Comparison of ENCODE assay signal across 19 cellular contexts in genomic region chr3:79139395-79140060, GRCh38.
A peak's percentile ranks its signal among the peaks of the same experiment; 100 is the strongest.
DNase-seq lines count a peak whose midpoint lies in the region; ATAC-seq, FAIRE-seq and TF ChIP-seq lines count a peak whose summit lies in the region.
"Had no signal": no experiment of that assay in that cellular context is flagged by ENCODE, and none has a peak within 500 bp of the region (broad histone marks: within the 10 kb centered on the region; RNA-seq: fewer than 3 reads in every experiment).

No MANE protein-coding gene starts in this region.

- H3K18ac ChIP-seq in H1 (ENCODE audit: extremely low read depth, low read length): no peak overlapping the region

- H3K27ac ChIP-seq in H1 (ENCODE audit: low read depth, low read length) (no peak overlapping the region), small intestine (ENCODE audit: low read depth in 1 of 2, low read length in 1 of 2) (no peak overlapping the region)
- H3K27ac ChIP-seq: hepatocyte, psoas muscle, transverse colon had no signal

- H3K23ac ChIP-seq in H1 (ENCODE audit: insufficient read length): no peak overlapping the region

- H2BK5ac ChIP-seq in H1 (ENCODE audit: low read depth, low read length): no peak overlapping the region

- no peak for TF ChIP-seq CTCF in H1 (IDR thresholded peaks at IDR 0.05; ENCODE audit: control extremely low read depth in 1 of 3, insufficient read depth in 1 of 3, low read depth in 1 of 3, low read length in 3 of 3)

- H3K36me3 ChIP-seq in H1 (ENCODE audit: control insufficient read depth in 2 of 4, insufficient read depth in 4 of 4, low read length in 3 of 4): no peaks in the 10 kb centered on the region
- no peaks in the 10 kb centered on the region for H3K36me3 ChIP-seq in small intestine (ENCODE audit: control insufficient read depth in 2 of 2, insufficient read depth in 2 of 2, low read length in 2 of 2)
- H3K36me3 ChIP-seq: transverse colon had no signal

- peak overlapping the region; percentile 10; the same call in 1 of the 2 replicates for H2AFZ ChIP-seq in H1 (ENCODE audit: low read length)
- H2AFZ ChIP-seq: hepatocyte had no signal

- no peak for TF ChIP-seq RAD21 in H1 (IDR thresholded peaks at IDR 0.05 in 1 of 2, conservative IDR thresholded peaks at IDR 0.05 in 1 of 2; ENCODE audit: low read depth in 2 of 2, low read length in 2 of 2)

- TF ChIP-seq POLR2A in H54 (IDR thresholded peaks at IDR 0.05; ENCODE audit: low read depth, low read length): no peak
- TF ChIP-seq POLR2A in H1 (IDR thresholded peaks at IDR 0.05; ENCODE audit: control extremely low read depth in 1 of 2, low read depth in 2 of 2, low read length in 2 of 2): no peak

- WGBS in H1 (ENCODE audit: extremely low coverage in 1 of 2, insufficient coverage in 1 of 2, insufficient read length in 1 of 2, insufficient replicate concordance in 2 of 2, low coverage in 1 of 2, low lambda C conversion rate in 2 of 2, missing lambda C conversion rate in 1 of 2), 2 experiments: 74% methylated on average over 7 of the region's 7 CpGs; no CpG with 5 or more reads in 1 of the 2 experiments
- WGBS in small intestine, 3 donors: 32 to 65% (median 47%) methylated on average over 7 of the region's 7 CpGs

- H3K4me3 ChIP-seq in H1 (ENCODE audit: extremely low read depth in 1 of 4, insufficient read depth in 2 of 4, low read depth in 3 of 4, low read length in 4 of 4): no peak overlapping the region
- H3K4me3 ChIP-seq in small intestine (ENCODE audit: low read depth in 1 of 2, low read length in 2 of 2): no peak overlapping the region
- H3K4me3 ChIP-seq: hepatocyte, psoas muscle, transverse colon had no signal

- no peak overlapping the region for H2BK20ac ChIP-seq in H1 (ENCODE audit: low read length)

- H3K56ac ChIP-seq in H1 (replicated peaks; ENCODE audit: insufficient read length, low read depth, low read length): no peak overlapping the region

- no peak overlapping the region for H2BK120ac ChIP-seq in H1 (replicated peaks; ENCODE audit: low read depth, low read length)

- H3K9ac ChIP-seq in H1 (replicated peaks in 1 of 4; ENCODE audit: extremely low read depth in 1 of 4, low read depth in 3 of 4, low read length in 3 of 4): no peak overlapping the region

- H3K4me3 Mint-ChIP-seq in naive thymus-derived CD8-positive, alpha-beta T cell: no peak overlapping the region
- H3K4me3 Mint-ChIP-seq: CD4-positive, alpha-beta memory T cell had no signal

- no peaks in the 10 kb centered on the region for H3K36me3 Mint-ChIP-seq in naive thymus-derived CD8-positive, alpha-beta T cell
- H3K36me3 Mint-ChIP-seq: CD4-positive, alpha-beta memory T cell had no signal

- no peak overlapping the region for H4K5ac ChIP-seq in H1 (ENCODE audit: insufficient read length, low read depth, low read length)

- no peaks in the 10 kb centered on the region for H4K20me1 ChIP-seq in H1 (replicated peaks in 1 of 2; ENCODE audit: control insufficient read depth in 1 of 2, insufficient read depth in 2 of 2, low read length in 2 of 2)

- no peak overlapping the region for H2BK12ac ChIP-seq in H1 (ENCODE audit: low read depth, low read length)

- H3K4me2 ChIP-seq in H1 (ENCODE audit: insufficient read depth in 1 of 2, low read depth in 2 of 2, low read length in 2 of 2): no peak overlapping the region
- H3K4me2 ChIP-seq: hepatocyte had no signal

- no peaks in the 10 kb centered on the region for H3K79me1 ChIP-seq in H1 (ENCODE audit: low read depth, low read length)

- no peak overlapping the region for H4K8ac ChIP-seq in H1 (ENCODE audit: extremely low read depth, insufficient read depth, low read length)

- H3K9me3 ChIP-seq in H1 (ENCODE audit: insufficient read depth in 2 of 2, low read depth in 1 of 2, low read length in 1 of 2) (no peaks in the 10 kb centered on the region), small intestine (ENCODE audit: control insufficient read depth, low read depth) (no peaks in the 10 kb centered on the region)
- H3K9me3 ChIP-seq: psoas muscle, transverse colon had no signal

- H3K27me3 ChIP-seq in H1 (replicated peaks in 1 of 4; ENCODE audit: control insufficient read depth in 3 of 4, extremely low read depth in 1 of 4, insufficient read depth in 3 of 4, low read length in 3 of 4) (no peaks in the 10 kb centered on the region), small intestine (ENCODE audit: control insufficient read depth in 2 of 2, insufficient read depth in 2 of 2, low read length in 2 of 2) (no peaks in the 10 kb centered on the region)
- H3K27me3 ChIP-seq: hepatocyte, transverse colon had no signal

- H3K4me1 Mint-ChIP-seq in naive thymus-derived CD8-positive, alpha-beta T cell: no peaks in the 10 kb centered on the region
- H3K4me1 Mint-ChIP-seq: CD4-positive, alpha-beta memory T cell had no signal

- no peaks in the 10 kb centered on the region for H3K27me3 Mint-ChIP-seq in naive thymus-derived CD8-positive, alpha-beta T cell
- H3K27me3 Mint-ChIP-seq: CD4-positive, alpha-beta memory T cell had no signal

- H3K14ac ChIP-seq in H1 (ENCODE audit: insufficient read length): no peak overlapping the region

- no peak overlapping the region for H2AK5ac ChIP-seq in H1 (ENCODE audit: low read depth, low read length)

- no peak overlapping the region for H2BK15ac ChIP-seq in H1 (ENCODE audit: low read length)

- no peak for ATAC-seq in naive thymus-derived CD8-positive, alpha-beta T cell
- ATAC-seq: activated CD4-positive, CD25-positive, alpha-beta regulatory T cell treated with anti-CD3 and anti-CD28 coated beads, Interleukin-2, amount 50 U/mL, for 24 hours; Panc1; psoas muscle had no signal

- peaks cover 0 to 4% (median 0%) of the 10 kb centered on the region in 4 experiments; a peak in 1 of 7 replicates for H3K4me1 ChIP-seq in H1 (replicated peaks in 1 of 4; ENCODE audit: control insufficient read depth in 3 of 4, insufficient read depth in 4 of 4, low read length in 3 of 4)
- H3K4me1 ChIP-seq in small intestine (ENCODE audit: control insufficient read depth in 2 of 2, insufficient read depth in 1 of 2, low read depth in 1 of 2, low read length in 1 of 2): no peaks in the 10 kb centered on the region
- H3K4me1 ChIP-seq: psoas muscle, transverse colon had no signal

- H3K27ac Mint-ChIP-seq in naive thymus-derived CD8-positive, alpha-beta T cell: no peak overlapping the region
- H3K27ac Mint-ChIP-seq: CD4-positive, alpha-beta memory T cell had no signal

- H4K91ac ChIP-seq in H1 (replicated peaks; ENCODE audit: insufficient read length, low read length): no peak overlapping the region

- no peak overlapping the region for H3K4ac ChIP-seq in H1 (replicated peaks; ENCODE audit: insufficient read length, low read depth, low read length)

- DNase-seq in H54 (ENCODE audit: insufficient read length, low spot score) (no peak), NCI-H446 treated with DMSO at 0.1 percent for 48 hours (lab: John Stamatoyannopoulos, UW) (peak; percentile 95), H1 (ENCODE audit: low read depth in 1 of 2, low spot score in 2 of 2) (no peak), small intestine (peak; percentile 34)
- no peak for DNase-seq in effector CD8-positive, alpha-beta T cell (lab: John Stamatoyannopoulos, UW)
- no peak for DNase-seq in activated CD8-positive, alpha-beta memory T cell treated with anti-CD3 and anti-CD28 coated beads, Interleukin-2, amount 50 U/mL, for 4 hours
- no peak for DNase-seq in naive thymus-derived CD8-positive, alpha-beta T cell
- DNase-seq: activated naive CD4-positive, alpha-beta T cell treated with anti-CD3 and anti-CD28 coated beads, Interleukin-2, amount 50 U/mL, for 16 hours; CD4-positive, alpha-beta memory T cell; central memory CD4-positive, alpha-beta T cell; NCI-H2227 treated with DMSO at 0.1 percent for 48 hours; psoas muscle; stimulated activated CD4-positive, alpha-beta T cell treated with anti-CD3 and anti-CD28 coated beads, Interleukin-1b, Interleukin-23, amount 100 ng/mL, for 48 hours; transverse colon had no signal

- TF ChIP-seq EP300 in H1 (IDR thresholded peaks at IDR 0.05; ENCODE audit: borderline replicate concordance in 1 of 2, low read depth in 2 of 2, low read length in 2 of 2): no peak

- no peaks in the 10 kb centered on the region for H3K79me2 ChIP-seq in H1 (ENCODE audit: control insufficient read depth in 1 of 2, insufficient read depth in 2 of 2, low read length in 2 of 2)
- H3K79me2 ChIP-seq: hepatocyte had no signal

- CTCF ChIA-PET in H1 (lab: Charles Lee; ENCODE audit: partially characterized antibody): no interaction called here

- peaks cover 0 to 12% (median 4%) of the 10 kb centered on the region in 9 donors for H3K9me3 Mint-ChIP-seq in naive thymus-derived CD8-positive, alpha-beta T cell

- peak; percentile 45 for FAIRE-seq in H54 (lab: Jason Lieb, UNC)
- no peak for FAIRE-seq in H1 (lab: Jason Lieb, UNC)
- no peak for FAIRE-seq in small intestine (lab: Jason Lieb, UNC)
- FAIRE-seq: GM18507, GM19239 had no signal

- H3K23me2 ChIP-seq in H1 (ENCODE audit: low read depth, low read length): no peaks in the 10 kb centered on the region

- POLR2A ChIA-PET in H1 (lab: Charles Lee; ENCODE audit: partially characterized antibody): no interaction called here
- POLR2A ChIA-PET in naive thymus-derived CD8-positive, alpha-beta T cell (lab: Charles Lee): no interaction called here

TF ChIP-seq in H1, 55 proteins besides CTCF, POLR2A, EP300 and RAD21 (continues in another document):
- TF ChIP-seq KDM1A (IDR thresholded peaks at IDR 0.05; ENCODE audit: borderline replicate concordance, low read length) (no peak), ATF3 (IDR thresholded peaks at IDR 0.05; ENCODE audit: insufficient read depth, low read depth, low read length) (no peak), MAFK (IDR thresholded peaks at IDR 0.05; ENCODE audit: low read depth, low read length) (no peak), SP1 (IDR thresholded peaks at IDR 0.05; ENCODE audit: low read depth, low read length) (no peak), TAF1 (IDR thresholded peaks at IDR 0.05; ENCODE audit: low read depth, low read length) (no peak), E2F6 (IDR thresholded peaks at IDR 0.05) (no peak), CTBP2 (IDR thresholded peaks at IDR 0.05; ENCODE audit: borderline replicate concordance, insufficient read depth, insufficient read length, low read length) (no peak), CHD2 (IDR thresholded peaks at IDR 0.05; ENCODE audit: low read length) (no peak), JUN (IDR thresholded peaks at IDR 0.05; ENCODE audit: low read depth, low read length) (no peak), SAP30 (IDR thresholded peaks at IDR 0.05; ENCODE audit: insufficient read depth, insufficient replicate concordance, low read length) (no peak), CREB1 (IDR thresholded peaks at IDR 0.05) (no peak)

Comparison
In these comparisons a context has a peak if more than half of its experiments do, and no peak if none do; other contexts are left out.
1. DNase-seq: peak in NCI-H446 treated with DMSO at 0.1 percent for 48 hours (single experiment) and small intestine (single experiment); none in H54 (single experiment), H1 (0 of 2), effector CD8-positive, alpha-beta T cell (single experiment), activated CD8-positive, alpha-beta memory T cell treated with anti-CD3 and anti-CD28 coated beads, Interleukin-2, amount 50 U/mL, for 4 hours (single experiment) and naive thymus-derived CD8-positive, alpha-beta T cell (0 of 10).